ENCODE assay signal across 13 cellular contexts in genomic region chr1:99326215-99326949, GRCh38.
DNase-seq lines count a peak whose midpoint lies in the region; ATAC-seq and TF ChIP-seq lines count a peak whose summit lies in the region.
"Had no signal": no experiment of that assay in that cellular context is flagged by ENCODE, and none has a peak within 500 bp of the region (broad histone marks: within the 10 kb centered on the region; RNA-seq: fewer than 3 reads in every experiment).

No MANE protein-coding gene starts in this region.

- no peaks in the 10 kb centered on the region for H3K4me1 ChIP-seq in right cardiac atrium (ENCODE audit: control insufficient read depth, insufficient read depth, low read length)
- 0 out of 2 replicates have a peak, but pooled peaks cover 5% of the 10 kb centered on the region for H3K4me1 ChIP-seq in PC-9 (replicated peaks; ENCODE audit: insufficient read depth)
- no peaks in the 10 kb centered on the region for H3K4me1 ChIP-seq in smooth muscle cell (ENCODE audit: low read depth)
- no peaks in the 10 kb centered on the region for H3K4me1 ChIP-seq in tibial nerve
- H3K4me1 ChIP-seq: gastroesophageal sphincter had no signal

- H3K36me3 ChIP-seq in PC-9 (ENCODE audit: low read depth) (no peaks in the 10 kb centered on the region), smooth muscle cell (ENCODE audit: low read depth) (no peaks in the 10 kb centered on the region), tibial nerve (no peaks in the 10 kb centered on the region)
- H3K36me3 ChIP-seq: gastroesophageal sphincter had no signal

- CTCF ChIA-PET in PC-9 (lab: Charles Lee): no interaction called here

- no peak for ATAC-seq in Right ventricle myocardium inferior
- no peak for ATAC-seq in right cardiac atrium
- ATAC-seq: gastroesophageal sphincter; stimulated activated naive B cell treated with anti-CD40 and anti-IgM and Interleukin-4, amounts not matched to agents 10 μg/mL and 1 μg/mL and 100 μg/mL, for 72 hours had no signal

- no peaks in the 10 kb centered on the region for H3K27me3 ChIP-seq in right cardiac atrium (ENCODE audit: control insufficient read depth, insufficient read depth)
- H3K27me3 ChIP-seq in PC-9 (ENCODE audit: insufficient read depth, low read depth): no peaks in the 10 kb centered on the region
- no peaks in the 10 kb centered on the region for H3K27me3 ChIP-seq in smooth muscle cell (ENCODE audit: low read depth)
- no peaks in the 10 kb centered on the region for H3K27me3 ChIP-seq in tibial nerve
- H3K27me3 ChIP-seq: gastroesophageal sphincter had no signal

- DNase-seq in Right ventricle myocardium inferior (ENCODE audit: missing footprints) (peak; percentile 34), right cardiac atrium (no peak), PC-9 (no peak), fibroblast of pulmonary artery (ENCODE audit: low read depth) (peak; percentile 1), smooth muscle cell (lab: John Stamatoyannopoulos, UW; ENCODE audit: unreplicated experiment) (no peak), lower leg skin (ENCODE audit: low spot score in 2 of 2) (no peak), tibial nerve (ENCODE audit: low spot score in 2 of 2) (no peak), AG08396 (ENCODE audit: low spot score) (no peak)
- DNase-seq: AML-193; anterior cingulate cortex; NCI-H69; stimulated activated naive B cell treated with anti-CD40 and anti-IgM and Interleukin-4, amounts not matched to agents 10 μg/mL and 1 μg/mL and 100 μg/mL, for 72 hours had no signal

- H4K20me1 ChIP-seq in PC-9 (ENCODE audit: insufficient read depth): peaks cover 3% of the 10 kb centered on the region; the same call in 1 of the 2 replicates
- no peaks in the 10 kb centered on the region for H4K20me1 ChIP-seq in smooth muscle cell (ENCODE audit: low read depth)

- H3K9ac ChIP-seq in smooth muscle cell (ENCODE audit: low read depth): no peak overlapping the region

- POLR2A ChIA-PET in PC-9 (lab: Charles Lee; ENCODE audit: unreplicated experiment): interaction anchor here (0.7 kb wide), 1 partner anchor 142 kb away, joined by 3 read pairs; no protein-coding TSS in a partner anchor

- H3K4me3 ChIP-seq in right cardiac atrium (ENCODE audit: low read length) (no peak overlapping the region), PC-9 (no peak overlapping the region), fibroblast of pulmonary artery (replicated peaks; ENCODE audit: low read depth, low read length) (no peak overlapping the region), smooth muscle cell (no peak overlapping the region), lower leg skin (ENCODE audit: low read depth, poor library complexity, severe bottlenecking) (no peak overlapping the region), tibial nerve (no peak overlapping the region)
- H3K4me3 ChIP-seq: gastroesophageal sphincter had no signal

- H3K27ac ChIP-seq in right cardiac atrium (ENCODE audit: low read length) (no peak overlapping the region), PC-9 (no peak overlapping the region), smooth muscle cell (ENCODE audit: low read depth) (no peak overlapping the region), tibial nerve (no peak overlapping the region)
- H3K27ac ChIP-seq: gastroesophageal sphincter had no signal

- H3K9me3 ChIP-seq in right cardiac atrium (ENCODE audit: control insufficient read depth, low read length) (no peaks in the 10 kb centered on the region), PC-9 (ENCODE audit: insufficient read depth, low read depth) (no peaks in the 10 kb centered on the region), smooth muscle cell (replicated peaks; ENCODE audit: low read depth) (no peaks in the 10 kb centered on the region), tibial nerve (no peaks in the 10 kb centered on the region)
- H3K9me3 ChIP-seq: gastroesophageal sphincter had no signal

- H3K79me2 ChIP-seq in PC-9 (ENCODE audit: low read depth) (no peaks in the 10 kb centered on the region), smooth muscle cell (ENCODE audit: low read depth) (no peaks in the 10 kb centered on the region)

- BruUV-seq in PC-9 (replicated peaks; lab: Mats Ljungman, UMichigan): no TSS peak

- no peak for TF ChIP-seq POLR2A in lower leg skin (IDR thresholded peaks at IDR 0.05)
- no peak for TF ChIP-seq POLR2A in tibial nerve (IDR thresholded peaks at IDR 0.05)

- no peak for TF ChIP-seq EP300 in tibial nerve (IDR thresholded peaks at IDR 0.05)

- TF ChIP-seq CTCF in PC-9 (conservative IDR thresholded peaks at IDR 0.05) (peak; percentile 43; the same call in 1 of the 2 replicates), fibroblast of pulmonary artery (IDR thresholded peaks at IDR 0.05; ENCODE audit: low read length, missing control alignments) (peak; percentile 35), smooth muscle cell (IDR thresholded peaks at IDR 0.05; ENCODE audit: borderline replicate concordance, insufficient read depth, poor library complexity, severe bottlenecking) (peak; percentile 21), lower leg skin (IDR thresholded peaks at IDR 0.05) (no peak), tibial nerve (IDR thresholded peaks at IDR 0.05) (peak in 1 of 5 experiments; percentile 4)

- intact Hi-C loops in Right ventricle myocardium inferior (cut with DNase I) (no loop called here), right cardiac atrium (cut with DNase I) (no loop called here), PC-9 (cut with micrococcal nuclease; ENCODE audit: unreplicated experiment) (no loop called here), lower leg skin (cut with DNase I; ENCODE audit: low total_unique reads) (no loop called here)

- no peaks in the 10 kb centered on the region for H3K9me2 ChIP-seq in PC-9 (ENCODE audit: insufficient read depth)

- H3F3A ChIP-seq in PC-9 (ENCODE audit: insufficient read depth, low read depth) (no peaks in the 10 kb centered on the region), smooth muscle cell (ENCODE audit: low read depth) (no peaks in the 10 kb centered on the region)

- no peak overlapping the region for H2AFZ ChIP-seq in PC-9
- H2AFZ ChIP-seq in smooth muscle cell (ENCODE audit: low read depth): no peak overlapping the region

- WGBS in right cardiac atrium: 66% methylated on average over 3 of the region's 3 CpGs
- 93% methylated on average over 3 of the region's 3 CpGs for WGBS in smooth muscle cell (ENCODE audit: low lambda C conversion rate)
- WGBS in lower leg skin, 2 donors: 84 to 88% methylated on average over 3 of the region's 3 CpGs
- WGBS in tibial nerve, 2 donors: 76 to 89% methylated on average over 3 of the region's 3 CpGs

- H3K4me2 ChIP-seq in PC-9 (no peak overlapping the region), smooth muscle cell (no peak overlapping the region)

Comparison
In these comparisons a context has a peak if more than half of its experiments do, and no peak if none do; other contexts are left out.
1. DNase-seq: peak in Right ventricle myocardium inferior (single experiment) and fibroblast of pulmonary artery (single experiment); none in right cardiac atrium (0 of 3), PC-9 (0 of 2), smooth muscle cell (single experiment), lower leg skin (0 of 2), tibial nerve (0 of 2) and AG08396 (single experiment).
2. CTCF ChIP-seq: peak in PC-9 (single experiment), fibroblast of pulmonary artery (single experiment) and smooth muscle cell (single experiment); none in lower leg skin (0 of 3).